Comparison of ENCODE assay signal across 22 cellular contexts in the genomic region with DNA sequence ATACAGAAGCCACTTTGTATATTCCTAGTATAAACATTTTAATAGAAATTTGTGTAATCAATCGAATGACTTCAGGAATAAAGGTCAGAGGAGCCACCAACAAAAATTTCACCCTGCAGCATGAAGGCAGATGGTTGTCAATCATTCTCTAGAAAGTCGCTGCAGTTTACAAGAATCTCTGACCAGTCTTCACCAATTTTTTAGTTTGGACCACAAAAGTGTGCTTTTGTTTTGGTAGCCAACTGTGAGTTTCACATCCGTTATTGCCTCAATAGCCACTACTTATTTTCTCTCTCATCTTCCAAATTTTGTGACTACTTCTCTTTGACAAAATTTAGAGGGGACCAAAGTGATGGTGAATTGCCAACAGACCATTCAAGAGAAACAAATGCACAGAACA.
"Had no signal": no experiment of that assay in that cellular context is flagged by ENCODE, and none has a peak within 500 bp of the region (broad histone marks: within the 10 kb centered on the region; RNA-seq: fewer than 3 reads in every experiment).

No MANE protein-coding gene starts in this region.

- H3K4me3 ChIP-seq: gastrocnemius medialis, lower lobe of right lung, prostate gland, right atrium auricular region, smooth muscle cell, stomach, thyroid gland, vagina had no signal

- ATAC-seq: effector memory CD8-positive, alpha-beta T cell; gastrocnemius medialis; left ventricle myocardium superior; lower lobe of right lung; naive thymus-derived CD8-positive, alpha-beta T cell; sciatic nerve had no signal

- H3K4me3 Mint-ChIP-seq: effector memory CD8-positive, alpha-beta T cell; naive thymus-derived CD8-positive, alpha-beta T cell; nephron progenitor cell had no signal

- H3K9me3 Mint-ChIP-seq: nephron progenitor cell had no signal

- H3K4me1 Mint-ChIP-seq: naive thymus-derived CD8-positive, alpha-beta T cell; nephron progenitor cell had no signal

- H3K27me3 Mint-ChIP-seq: effector memory CD8-positive, alpha-beta T cell; naive thymus-derived CD8-positive, alpha-beta T cell had no signal

- DNase-seq: effector memory CD8-positive, alpha-beta T cell; erythroblast; gastrocnemius medialis; head of caudate nucleus; left ventricle myocardium superior; lower lobe of right lung; naive thymus-derived CD8-positive, alpha-beta T cell; nephron progenitor cell; nucleus accumbens; stimulated activated CD4-positive, alpha-beta T cell treated with anti-CD3 and anti-CD28 coated beads, Interleukin-12 subunit alpha, Interleukin-12 subunit beta, amount 100 ng/mL, for 4 hours; stimulated activated CD4-positive, alpha-beta T cell treated with anti-CD3 and anti-CD28 coated beads, Interleukin-1b, Interleukin-23, amount 100 ng/mL, for 48 hours; stimulated activated CD4-positive, alpha-beta T cell treated with anti-CD3 and anti-CD28 coated beads, Interleukin-4, amount 100 ng/mL, for 1 hour; stimulated activated CD8-positive, alpha-beta memory T cell treated with anti-CD3 and anti-CD28 coated beads, Interleukin-4, amount 100 ng/mL, for 48 hours; stimulated activated naive CD4-positive, alpha-beta T cell treated with Interleukin-2 at 50 U/mL for 16 hours; stomach; thyroid gland; trophoblast cell had no signal

- H3K9me3 ChIP-seq: gastrocnemius medialis, lower lobe of right lung, prostate gland, thyroid gland, vagina had no signal

- H3K36me3 ChIP-seq: gastrocnemius medialis, lower lobe of right lung, prostate gland, right atrium auricular region, stomach, thyroid gland, vagina had no signal

- H3K27ac Mint-ChIP-seq: effector memory CD8-positive, alpha-beta T cell; naive thymus-derived CD8-positive, alpha-beta T cell; nephron progenitor cell had no signal

- H3K27me3 ChIP-seq: gastrocnemius medialis, right atrium auricular region, stomach, thyroid gland, vagina had no signal

- H3K4me1 ChIP-seq: gastrocnemius medialis, lower lobe of right lung, prostate gland, right atrium auricular region, stomach, thyroid gland, vagina had no signal
